Comparison of ENCODE assay signal across 12 cellular contexts in genomic region chr17:36808181-36808661, GRCh38.
A peak's percentile ranks its signal among the peaks of the same experiment; 100 is the strongest.
DNase-seq lines count a peak whose midpoint lies in the region; ATAC-seq and TF ChIP-seq lines count a peak whose summit lies in the region.
"Had no signal": no experiment of that assay in that cellular context is flagged by ENCODE, and none has a peak within 500 bp of the region (broad histone marks: within the 10 kb centered on the region; RNA-seq: fewer than 3 reads in every experiment).

No MANE protein-coding gene starts in this region.

- no peak for TF ChIP-seq POLR2A in heart left ventricle (IDR thresholded peaks at IDR 0.05)

- H3K36me3 ChIP-seq in cardiac muscle cell (no peaks in the 10 kb centered on the region), heart left ventricle (no peaks in the 10 kb centered on the region), iPS-20b (ENCODE audit: insufficient read depth, low read depth, low read length) (no peaks in the 10 kb centered on the region)

- POLR2A ChIA-PET in WTC11 (lab: Charles Lee) = interaction anchor here (1.0 kb wide), 1 partner anchor 18 kb away, joined by 4 read pairs; no protein-coding TSS in a partner anchor

- H3K36me3 Mint-ChIP-seq in WTC11 (no peaks in the 10 kb centered on the region), type B pancreatic cell (no peaks in the 10 kb centered on the region)

- H3K9me3 Mint-ChIP-seq in WTC11 (no peaks in the 10 kb centered on the region), type B pancreatic cell (no peaks in the 10 kb centered on the region)
- H3K9me3 Mint-ChIP-seq: IgD-negative memory B cell had no signal

- TF ChIP-seq CTCF in cardiac muscle cell (IDR thresholded peaks at IDR 0.05; ENCODE audit: low read depth, low read length) (no peak), heart left ventricle (IDR thresholded peaks at IDR 0.05) (no peak), WTC11 (IDR thresholded peaks at IDR 0.05) (no peak), type B pancreatic cell (conservative IDR thresholded peaks at IDR 0.05) (no peak)

- H3K27ac ChIP-seq in cardiac muscle cell (no peak overlapping the region), heart left ventricle (no peak overlapping the region), iPS-20b (ENCODE audit: low read length) (no peak overlapping the region)

- H3K4me1 ChIP-seq in cardiac muscle cell (ENCODE audit: low read depth) (no peaks in the 10 kb centered on the region), heart left ventricle (peaks cover 0 to 8% (median 0%) of the 10 kb centered on the region in 12 donors), iPS-20b (ENCODE audit: insufficient read depth, low read length) (peaks cover 3% of the 10 kb centered on the region)

- H3K4me3 ChIP-seq in cardiac muscle cell = peak overlapping the region; percentile 26
- peak overlapping the region in 1 of 12 donors; percentile 9 for H3K4me3 ChIP-seq in heart left ventricle
- peak overlapping the region; percentile 83 for H3K4me3 ChIP-seq in iPS-20b (ENCODE audit: low read length)

- peaks cover 64% of the 10 kb centered on the region for H3K27me3 Mint-ChIP-seq in WTC11 (ENCODE audit: low read depth)
- H3K27me3 Mint-ChIP-seq in type B pancreatic cell = peaks cover 85% of the 10 kb centered on the region

- peak overlapping the region; percentile 75; the same call in 1 of the 2 replicates for H3K9ac ChIP-seq in iPS-20b (ENCODE audit: low read depth, low read length)

- WGBS in heart left ventricle, 4 donors = 0 to 3% (median 1%) methylated on average over 13 to 60 of the region's 60 CpGs

- H3K9me3 ChIP-seq in cardiac muscle cell (ENCODE audit: low read depth) = no peaks in the 10 kb centered on the region
- H3K9me3 ChIP-seq in heart left ventricle = no peaks in the 10 kb centered on the region
- no peaks in the 10 kb centered on the region for H3K9me3 ChIP-seq in iPS-20b (ENCODE audit: insufficient read depth, low read depth, low read length)

- peaks cover 36% of the 10 kb centered on the region for H3K4me1 Mint-ChIP-seq in WTC11
- H3K4me1 Mint-ChIP-seq in type B pancreatic cell (ENCODE audit: unreplicated experiment) = no peaks in the 10 kb centered on the region

- H3K27me3 ChIP-seq in cardiac muscle cell (peaks cover 55% of the 10 kb centered on the region), heart left ventricle (peaks cover 20 to 92% (median 47%) of the 10 kb centered on the region in 9 donors), iPS-20b (ENCODE audit: insufficient read depth, low read length) (peaks cover 80% of the 10 kb centered on the region)

- H3K27ac Mint-ChIP-seq in WTC11 (no peak overlapping the region), type B pancreatic cell (no peak overlapping the region)
- H3K27ac Mint-ChIP-seq: IgD-negative memory B cell had no signal

- DNase-seq in cardiac muscle cell (ENCODE audit: low read depth in 1 of 2, low spot score in 1 of 2) = peak; percentile 20 to 68
- DNase-seq in heart left ventricle = no peak
- DNase-seq in WTC11 (ENCODE audit: low spot score) = peak; percentile 67
- DNase-seq in type B pancreatic cell (ENCODE audit: extremely low spot score, unreplicated experiment) = no peak
- no peak for DNase-seq in NCI-H446 (lab: John Stamatoyannopoulos, UW)
- no peak for DNase-seq in NCI-H2107 treated with DMSO at 0.1 percent for 48 hours (lab: John Stamatoyannopoulos, UW; ENCODE audit: unreplicated experiment)
- DNase-seq: caudate nucleus; NK-92 treated with Interleukin-12 subunit alpha and Interleukin-12 subunit beta, amount 100 ng/mL, for 24 hours; stimulated activated CD4-positive, alpha-beta T cell treated with anti-CD3 and anti-CD28 coated beads, Interleukin-2, amount 100 ng/mL, for 48 hours had no signal

- ATAC-seq in heart left ventricle = no peak
- ATAC-seq in WTC11 = peak; percentile 59
- ATAC-seq in GM19452 (IDR thresholded peaks at IDR 0.05; ENCODE audit: unreplicated experiment) = no peak

- H3K4me3 Mint-ChIP-seq in WTC11 (peak overlapping the region; percentile 69), type B pancreatic cell (peak overlapping the region; percentile 41)
- H3K4me3 Mint-ChIP-seq: IgD-negative memory B cell had no signal

- intact Hi-C loops in heart left ventricle (cut with DNase I) = no loop called here

- CTCF ChIA-PET in WTC11 (lab: Charles Lee) = interaction anchor here (1.0 kb wide), 1 partner anchor 130 kb away, joined by 3 read pairs; no protein-coding TSS in a partner anchor

TF ChIP-seq in WTC11, 78 proteins besides CTCF, POLR2A, EP300 and RAD21 (continues in another document):
- TF ChIP-seq MAX (CRISPR knock-in tag; IDR thresholded peaks at IDR 0.05) = peak; percentile 72; the same call in 1 of the 2 replicates
- TF ChIP-seq ZNF121 (CRISPR knock-in tag; IDR thresholded peaks at IDR 0.05) = no peak
- no peak for TF ChIP-seq IRF2 (CRISPR knock-in tag; IDR thresholded peaks at IDR 0.05; ENCODE audit: borderline replicate concordance, low read depth)
- TF ChIP-seq MYBL2 (CRISPR knock-in tag; IDR thresholded peaks at IDR 0.05) = 0 out of 2 replicates have a peak, but pooled peaks have one; percentile 28
- no peak for TF ChIP-seq CBFB (CRISPR knock-in tag; IDR thresholded peaks at IDR 0.05; ENCODE audit: low read depth)
- no peak; the same call in 1 of the 2 replicates for TF ChIP-seq KAT7 (CRISPR knock-in tag; IDR thresholded peaks at IDR 0.05; ENCODE audit: borderline replicate concordance)
- no peak for TF ChIP-seq IRF1 (CRISPR knock-in tag; IDR thresholded peaks at IDR 0.05)
- 0 out of 2 replicates have a peak, but pooled peaks have one; percentile 76 for TF ChIP-seq ESRRA (CRISPR knock-in tag; IDR thresholded peaks at IDR 0.05; ENCODE audit: borderline replicate concordance)
- no peak for TF ChIP-seq GABPB1 (CRISPR knock-in tag; IDR thresholded peaks at IDR 0.05)
- TF ChIP-seq HMGA2 (CRISPR knock-in tag; IDR thresholded peaks at IDR 0.05) = no peak
- no peak for TF ChIP-seq ARID4B (CRISPR knock-in tag; IDR thresholded peaks at IDR 0.05; ENCODE audit: borderline replicate concordance)
- no peak for TF ChIP-seq NR1H2 (CRISPR knock-in tag; IDR thresholded peaks at IDR 0.05)
- no peak for TF ChIP-seq ZNF219 (CRISPR knock-in tag; IDR thresholded peaks at IDR 0.05; ENCODE audit: borderline replicate concordance)
- TF ChIP-seq GRHL2 (CRISPR knock-in tag; IDR thresholded peaks at IDR 0.05; ENCODE audit: insufficient replicate concordance, severe bottlenecking) = no peak
- no peak for TF ChIP-seq SP1 (CRISPR knock-in tag; conservative IDR thresholded peaks at IDR 0.05)
- TF ChIP-seq E2F5 (CRISPR knock-in tag; IDR thresholded peaks at IDR 0.05) = peak; percentile 50; the same call in 1 of the 2 replicates

Comparison
In these comparisons a context has a peak if more than half of its experiments do, and no peak if none do; other contexts are left out.
1. DNase-seq: peak in cardiac muscle cell (2 of 2) and WTC11 (single experiment); none in heart left ventricle (0 of 5), type B pancreatic cell (single experiment), NCI-H446 (0 of 2) and NCI-H2107 treated with DMSO at 0.1 percent for 48 hours (single experiment).